10 cellular contexts compared by ENCODE assay signal in genomic region chr4:8580321-8581093, GRCh38. TPM values are rescaled to one million over a fixed set of nuclear protein-coding genes. Genes with fewer than 3 reads are reported as not detected.
A peak's percentile ranks its signal among the peaks of the same experiment; 100 is the strongest.
DNase-seq lines count a peak whose midpoint lies in the region; ATAC-seq, FAIRE-seq and TF ChIP-seq lines count a peak whose summit lies in the region.
"Had no signal": no experiment of that assay in that cellular context is flagged by ENCODE, and none has a peak within 500 bp of the region (broad histone marks: within the 10 kb centered on the region; RNA-seq: fewer than 3 reads in every experiment).

GPR78 (plus strand) TSS chr4:8580392; CDS start chr4:8580983, 591 bp downstream.

- peaks cover 89% of the 10 kb centered on the region for H3K27me3 ChIP-seq in left ventricle myocardium inferior (ENCODE audit: low read depth)
- H3K27me3 ChIP-seq in small intestine (ENCODE audit: control insufficient read depth in 2 of 2, insufficient read depth in 2 of 2, low read length in 2 of 2) = peaks cover 0 to 9% of the 10 kb centered on the region in 2 donors

- no peaks in the 10 kb centered on the region for H3K36me3 Mint-ChIP-seq in activated CD8-positive, alpha-beta memory T cell treated with anti-CD3 and anti-CD28 coated beads, Interleukin-2, amount 10 ng/mL, durations not matched to agents 7 days and 5 days

- peaks cover 2% of the 10 kb centered on the region for H3K27me3 Mint-ChIP-seq in activated CD8-positive, alpha-beta memory T cell treated with anti-CD3 and anti-CD28 coated beads, Interleukin-2, amount 10 ng/mL, durations not matched to agents 7 days and 5 days

- DNase-seq in NCI-H748 (lab: John Stamatoyannopoulos, UW; ENCODE audit: unreplicated experiment) (peak; percentile 31), NCI-H748 treated with DMSO at 0.1 percent for 48 hours (lab: John Stamatoyannopoulos, UW) (no peak), left ventricle myocardium inferior (peak; percentile 43), small intestine (peak; percentile 19), NCI-H2107 treated with DMSO at 0.1 percent for 48 hours (lab: John Stamatoyannopoulos, UW; ENCODE audit: unreplicated experiment) (no peak), NOMO-1 treated with DMSO at 0.1 percent for 48 hours (lab: John Stamatoyannopoulos, UW; ENCODE audit: unreplicated experiment) (no peak)
- peak; percentile 60 for DNase-seq in activated CD8-positive, alpha-beta memory T cell treated with anti-CD3 and anti-CD28 coated beads, Interleukin-2, amount 10 ng/mL, durations not matched to agents 7 days and 5 days

- no peak within 1 kb of the TSS for H3K27ac Mint-ChIP-seq in activated CD8-positive, alpha-beta memory T cell treated with anti-CD3 and anti-CD28 coated beads, Interleukin-2, amount 10 ng/mL, durations not matched to agents 7 days and 5 days

- H3K9me3 ChIP-seq in left ventricle myocardium inferior (replicated peaks) (no peaks in the 10 kb centered on the region), small intestine (ENCODE audit: control insufficient read depth, low read depth) (no peaks in the 10 kb centered on the region)
- H3K9me3 ChIP-seq: Peyer's patch had no signal

- FAIRE-seq in small intestine (lab: Jason Lieb, UNC) = no peak

- H3K4me1 Mint-ChIP-seq in activated CD8-positive, alpha-beta memory T cell treated with anti-CD3 and anti-CD28 coated beads, Interleukin-2, amount 10 ng/mL, durations not matched to agents 7 days and 5 days = no peaks in the 10 kb centered on the region

- WGBS in small intestine, 3 donors = 7 to 14% (median 10%) methylated on average over 53 to 63 of the region's 63 CpGs

- H3K4me3 ChIP-seq in left ventricle myocardium inferior (no peak within 1 kb of the TSS), small intestine (ENCODE audit: low read depth in 1 of 2, low read length in 2 of 2) (no peak within 1 kb of the TSS)
- H3K4me3 ChIP-seq: Peyer's patch had no signal

- CTCF ChIA-PET in activated CD8-positive, alpha-beta memory T cell treated with anti-CD3 and anti-CD28 coated beads, Interleukin-2, amount 10 ng/mL, durations not matched to agents 7 days and 5 days (lab: Charles Lee) = no interaction called here

- no peaks in the 10 kb centered on the region for H3K4me1 ChIP-seq in left ventricle myocardium inferior
- no peaks in the 10 kb centered on the region for H3K4me1 ChIP-seq in small intestine (ENCODE audit: control insufficient read depth in 2 of 2, insufficient read depth in 1 of 2, low read depth in 1 of 2, low read length in 1 of 2)
- H3K4me1 ChIP-seq: Peyer's patch had no signal

- no peaks in the 10 kb centered on the region for H3K9me3 Mint-ChIP-seq in activated CD8-positive, alpha-beta memory T cell treated with anti-CD3 and anti-CD28 coated beads, Interleukin-2, amount 10 ng/mL, durations not matched to agents 7 days and 5 days (ENCODE audit: low read depth)

- H3K4me3 Mint-ChIP-seq in activated CD8-positive, alpha-beta memory T cell treated with anti-CD3 and anti-CD28 coated beads, Interleukin-2, amount 10 ng/mL, durations not matched to agents 7 days and 5 days = no peak within 1 kb of the TSS

- no peaks in the 10 kb centered on the region for H3K36me3 ChIP-seq in left ventricle myocardium inferior
- no peaks in the 10 kb centered on the region for H3K36me3 ChIP-seq in small intestine (ENCODE audit: control insufficient read depth in 2 of 2, insufficient read depth in 2 of 2, low read length in 2 of 2)
- H3K36me3 ChIP-seq: Peyer's patch had no signal

- H3K27ac ChIP-seq in left ventricle myocardium inferior (replicated peaks) (no peak within 1 kb of the TSS), small intestine (ENCODE audit: low read depth in 1 of 2, low read length in 1 of 2) (no peak within 1 kb of the TSS)
- H3K27ac ChIP-seq: Peyer's patch had no signal

- intact Hi-C loops in left ventricle myocardium inferior (cut with micrococcal nuclease) = no loop called here

- TF ChIP-seq CTCF in left ventricle myocardium inferior (IDR thresholded peaks at IDR 0.05; ENCODE audit: borderline replicate concordance) = no peak

- ATAC-seq in activated CD8-positive, alpha-beta memory T cell treated with anti-CD3 and anti-CD28 coated beads, Interleukin-2, amount 10 ng/mL, durations not matched to agents 7 days and 5 days = peak; percentile 77
- ATAC-seq in GM19395 (IDR thresholded peaks at IDR 0.05; ENCODE audit: unreplicated experiment) = no peak

RNA-seq across cellular contexts. Expression of gene GPR78, which starts in this region (rescaled TPM):
- not detected for total RNA-seq in activated CD8-positive, alpha-beta memory T cell treated with anti-CD3 and anti-CD28 coated beads, Interleukin-2, amount 10 ng/mL, durations not matched to agents 7 days and 5 days
- not detected for total RNA-seq in left ventricle myocardium inferior
- polyA plus RNA-seq in small intestine = not detected
- total RNA-seq: mononuclear cell, Peyer's patch had no signal

Comparison
In these comparisons a context has a peak if more than half of its experiments do, and no peak if none do; other contexts are left out.
1. Peak in DNase-seq and ATAC-seq in activated CD8-positive, alpha-beta memory T cell treated with anti-CD3 and anti-CD28 coated beads, Interleukin-2, amount 10 ng/mL, durations not matched to agents 7 days and 5 days; RNA of the gene not detected or under 1 TPM.
2. Peak in DNase-seq in left ventricle myocardium inferior; RNA of the gene not detected or under 1 TPM.
3. Peak in DNase-seq in small intestine; RNA of the gene not detected or under 1 TPM.